20 cellular contexts compared by ENCODE assay signal in genomic region chr2:161173541-161174194, GRCh38. TPM values are rescaled to one million over a fixed set of nuclear protein-coding genes. Genes with fewer than 3 reads are reported as not detected.
DNase-seq lines count a peak whose midpoint lies in the region; ATAC-seq and TF ChIP-seq lines count a peak whose summit lies in the region.
"Had no signal": no experiment of that assay in that cellular context is flagged by ENCODE, and none has a peak within 500 bp of the region (broad histone marks: within the 10 kb centered on the region; RNA-seq: fewer than 3 reads in every experiment).

No MANE protein-coding gene starts in this region.

- no peak for DNase-seq in activated CD4-positive, alpha-beta T cell treated with anti-CD3 and anti-CD28 coated beads, Interleukin-2, amount 10 ng/mL, durations not matched to agents 24 days and 14 days
- no peak for DNase-seq in activated CD4-positive, alpha-beta T cell treated with anti-CD3 and anti-CD28 coated beads for 1 hour
- DNase-seq in Karpas-422 (no peak), thyroid gland (no peak), chondrocyte (ENCODE audit: low spot score) (no peak), DMS153 treated with DMSO at 0.1 percent for 48 hours (lab: John Stamatoyannopoulos, UW; ENCODE audit: unreplicated experiment) (no peak)
- DNase-seq: cerebellar nuclear complex; effector memory CD8-positive, alpha-beta T cell; left cardiac atrium; mesendoderm; naive thymus-derived CD8-positive, alpha-beta T cell; NCI-H1694; NCI-H774; PC-9; SJCRH30; stimulated activated CD4-positive, alpha-beta T cell treated with anti-CD3 and anti-CD28 coated beads, Interleukin-1b, Interleukin-23, amount 100 ng/mL, for 48 hours; WERI-Rb-1 had no signal

- peaks cover 100% of the 10 kb centered on the region for H3K79me2 ChIP-seq in Karpas-422 (ENCODE audit: low read length)

- no peak overlapping the region for H2AFZ ChIP-seq in Karpas-422 (ENCODE audit: low read length)
- H2AFZ ChIP-seq: PC-9 had no signal

- peak; percentile 11 for ATAC-seq in GM19023 (IDR thresholded peaks at IDR 0.05; ENCODE audit: unreplicated experiment)
- ATAC-seq: effector memory CD8-positive, alpha-beta T cell; left cardiac atrium; naive thymus-derived CD8-positive, alpha-beta T cell had no signal

- peaks cover 57% of the 10 kb centered on the region for H3K4me1 Mint-ChIP-seq in activated CD4-positive, alpha-beta T cell treated with anti-CD3 and anti-CD28 coated beads, Interleukin-2, amount 10 ng/mL, durations not matched to agents 24 days and 14 days
- H3K4me1 Mint-ChIP-seq in chondrocyte (ENCODE audit: low read depth): peaks cover 36% of the 10 kb centered on the region

- no peaks in the 10 kb centered on the region for H4K20me1 ChIP-seq in Karpas-422 (ENCODE audit: insufficient read depth, low read depth, low read length)
- H4K20me1 ChIP-seq: BLaER1 had no signal

- H3K9me3 ChIP-seq in Karpas-422 (ENCODE audit: low read length) (no peaks in the 10 kb centered on the region), neutrophil (no peaks in the 10 kb centered on the region), thyroid gland (no peaks in the 10 kb centered on the region)

- intact Hi-C loops in activated CD4-positive, alpha-beta T cell treated with anti-CD3 and anti-CD28 coated beads, Interleukin-2, amount 10 ng/mL, durations not matched to agents 24 days and 14 days (cut with micrococcal nuclease): loop anchor here (1.0 kb wide), 1 partner anchor 96 kb away; no protein-coding TSS in a partner anchor
- intact Hi-C loops in thyroid gland (cut with DNase I): no loop called here

- H3K9me2 ChIP-seq in Karpas-422 (replicated peaks; ENCODE audit: insufficient read depth, low read length): no peaks in the 10 kb centered on the region

- peak overlapping the region; percentile 34 for H3K4me3 Mint-ChIP-seq in activated CD4-positive, alpha-beta T cell treated with anti-CD3 and anti-CD28 coated beads, Interleukin-2, amount 10 ng/mL, durations not matched to agents 24 days and 14 days
- H3K4me3 Mint-ChIP-seq in chondrocyte (ENCODE audit: unreplicated experiment): no peak overlapping the region
- H3K4me3 Mint-ChIP-seq: naive thymus-derived CD8-positive, alpha-beta T cell had no signal

- H3K4me1 ChIP-seq in Karpas-422 (ENCODE audit: low read length) (peaks cover 84% of the 10 kb centered on the region), neutrophil (ENCODE audit: control insufficient read depth in 1 of 2, insufficient read depth in 1 of 2, low read depth in 1 of 2, low read length in 1 of 2) (peaks cover 66 to 79% of the 10 kb centered on the region in 2 experiments), thyroid gland (peaks cover 4 to 10% of the 10 kb centered on the region in 2 donors)
- H3K4me1 ChIP-seq: BLaER1, SJCRH30 had no signal

- peaks cover 83% of the 10 kb centered on the region for H3K36me3 Mint-ChIP-seq in activated CD4-positive, alpha-beta T cell treated with anti-CD3 and anti-CD28 coated beads, Interleukin-2, amount 10 ng/mL, durations not matched to agents 24 days and 14 days (ENCODE audit: low read depth)
- H3K36me3 Mint-ChIP-seq in chondrocyte (ENCODE audit: low read depth): peaks cover 2% of the 10 kb centered on the region

- TF ChIP-seq CTCF in neutrophil (IDR thresholded peaks at IDR 0.05) (no peak), thyroid gland (IDR thresholded peaks at IDR 0.05) (no peak), chondrocyte (IDR thresholded peaks at IDR 0.05) (no peak)

- no peaks in the 10 kb centered on the region for H3K27me3 Mint-ChIP-seq in activated CD4-positive, alpha-beta T cell treated with anti-CD3 and anti-CD28 coated beads, Interleukin-2, amount 10 ng/mL, durations not matched to agents 24 days and 14 days
- H3K27me3 Mint-ChIP-seq in chondrocyte (ENCODE audit: low read depth): no peaks in the 10 kb centered on the region
- H3K27me3 Mint-ChIP-seq: effector memory CD8-positive, alpha-beta T cell; naive thymus-derived CD8-positive, alpha-beta T cell had no signal

- H3K27ac Mint-ChIP-seq in activated CD4-positive, alpha-beta T cell treated with anti-CD3 and anti-CD28 coated beads, Interleukin-2, amount 10 ng/mL, durations not matched to agents 24 days and 14 days: peak overlapping the region; percentile 71
- no peak overlapping the region for H3K27ac Mint-ChIP-seq in chondrocyte (ENCODE audit: unreplicated experiment)

- no peak overlapping the region for H3K4me2 ChIP-seq in Karpas-422 (ENCODE audit: low read depth, low read length, poor library complexity, severe bottlenecking)
- H3K4me2 ChIP-seq: BLaER1, PC-9 had no signal

- no peaks in the 10 kb centered on the region for H3K27me3 ChIP-seq in Karpas-422 (ENCODE audit: low read length)
- no peaks in the 10 kb centered on the region for H3K27me3 ChIP-seq in neutrophil
- no peaks in the 10 kb centered on the region for H3K27me3 ChIP-seq in thyroid gland
- H3K27me3 ChIP-seq: BLaER1, SJCRH30 had no signal

- H3K27ac ChIP-seq in Karpas-422 (ENCODE audit: low read length): peak overlapping the region; percentile 62
- H3K27ac ChIP-seq in neutrophil: peak overlapping the region; percentile 62
- no peak overlapping the region for H3K27ac ChIP-seq in thyroid gland
- H3K27ac ChIP-seq: BLaER1, PC-9, SJCRH30, WERI-Rb-1 had no signal

- TF ChIP-seq POLR2A in thyroid gland (IDR thresholded peaks at IDR 0.05): no peak

- no peak overlapping the region for H3K9ac ChIP-seq in Karpas-422 (ENCODE audit: low read length)
- H3K9ac ChIP-seq: BLaER1 had no signal

- peaks cover 87% of the 10 kb centered on the region for H3K36me3 ChIP-seq in Karpas-422 (ENCODE audit: insufficient read depth, low read length)
- H3K36me3 ChIP-seq in neutrophil: peaks cover 3% of the 10 kb centered on the region
- H3K36me3 ChIP-seq in thyroid gland: no peaks in the 10 kb centered on the region
- H3K36me3 ChIP-seq: WERI-Rb-1 had no signal

- peaks cover 28% of the 10 kb centered on the region for H3K9me3 Mint-ChIP-seq in activated CD4-positive, alpha-beta T cell treated with anti-CD3 and anti-CD28 coated beads, Interleukin-2, amount 10 ng/mL, durations not matched to agents 24 days and 14 days
- H3K9me3 Mint-ChIP-seq in chondrocyte (ENCODE audit: low read depth): no peaks in the 10 kb centered on the region
- H3K9me3 Mint-ChIP-seq: effector memory CD8-positive, alpha-beta T cell had no signal

- H3K4me3 ChIP-seq in Karpas-422 (ENCODE audit: low read length) (no peak overlapping the region), neutrophil (ENCODE audit: low read depth in 1 of 2, low read length in 1 of 2) (no peak overlapping the region), thyroid gland (replicated peaks in 1 of 3) (no peak overlapping the region)
- H3K4me3 ChIP-seq: BLaER1, PC-9, SJCRH30 had no signal

- 97 to 99% methylated on average over 2 of the region's 2 CpGs for WGBS in thyroid gland, 2 donors

RNA-seq across cellular contexts. Expression of gene TANK, which starts 13.4 kb away (rescaled TPM):
- total RNA-seq in activated CD4-positive, alpha-beta T cell treated with anti-CD3 and anti-CD28 coated beads, Interleukin-2, amount 10 ng/mL, durations not matched to agents 24 days and 14 days: 91.2 and 97.2 TPM in 2 replicates
- total RNA-seq in Karpas-422 (2014; rRNA removed; shearing (Covaris generic); ENCODE audit: low replicate concordance): 141 and 295 TPM in 2 replicates
- total RNA-seq in thyroid gland: 100 to 1,000 TPM in 2 of 4 donors, 10 to 100 TPM in 2; 76.9 to 115 (median 98.1) TPM
- total RNA-seq in chondrocyte: 45.4 to 68.5 TPM (median 45.6 TPM) in 3 replicates

Comparison
In these comparisons a context has a peak if more than half of its experiments do, and no peak if none do; other contexts are left out.
1. H3K27ac ChIP-seq: peak in Karpas-422 (single experiment) and neutrophil (single experiment); none in thyroid gland (0 of 3).